In genomic region chr3:169146112-169146665, GRCh38 we compare ENCODE assay signal across 8 cellular contexts.
DNase-seq lines count a peak whose midpoint lies in the region; ATAC-seq and TF ChIP-seq lines count a peak whose summit lies in the region.

No MANE protein-coding gene starts in this region.

- peak overlapping the region; percentile 65 for H3K9ac ChIP-seq in SK-N-MC (ENCODE audit: insufficient read length)

- H3K4me3 Mint-ChIP-seq in endothelial cell (ENCODE audit: unreplicated experiment) = peak overlapping the region; percentile 98

- H3K4me1 ChIP-seq in mucosa of descending colon (ENCODE audit: low read depth) (peaks cover 10% of the 10 kb centered on the region), vagina (no peaks in the 10 kb centered on the region)

- TF ChIP-seq CTCF in GM20000 (IDR thresholded peaks at IDR 0.05; ENCODE audit: extremely low read depth, missing control alignments) (no peak), endothelial cell (IDR thresholded peaks at IDR 0.05; ENCODE audit: unreplicated experiment) (no peak), mucosa of descending colon (IDR thresholded peaks at IDR 0.05) (no peak), vagina (IDR thresholded peaks at IDR 0.05) (no peak)

- H3K9me3 ChIP-seq in SK-N-MC (ENCODE audit: low read depth, low read length) (no peaks in the 10 kb centered on the region), mucosa of descending colon (no peaks in the 10 kb centered on the region), vagina (no peaks in the 10 kb centered on the region)

- ATAC-seq in mucosa of descending colon = peak; percentile 63
- ATAC-seq in HG03521 (IDR thresholded peaks at IDR 0.05; ENCODE audit: unreplicated experiment) = no peak

- H3K4me3 ChIP-seq in SK-N-MC (peak overlapping the region; percentile 90), mucosa of descending colon (peak overlapping the region; percentile 31), vagina (peak overlapping the region; percentile 40 to 42)

- peaks cover 5% of the 10 kb centered on the region for H3K27me3 Mint-ChIP-seq in endothelial cell (ENCODE audit: unreplicated experiment)

- peak overlapping the region; percentile 93 for H3K27ac Mint-ChIP-seq in endothelial cell (ENCODE audit: unreplicated experiment)

- H3K27ac ChIP-seq in SK-N-MC = no peak overlapping the region
- peak overlapping the region; percentile 61 for H3K27ac ChIP-seq in vagina

- H3K9me3 Mint-ChIP-seq in endothelial cell (ENCODE audit: unreplicated experiment) = no peaks in the 10 kb centered on the region

- H3K36me3 ChIP-seq in SK-N-MC (ENCODE audit: insufficient read depth, low read length) = no peaks in the 10 kb centered on the region
- no peaks in the 10 kb centered on the region for H3K36me3 ChIP-seq in mucosa of descending colon (ENCODE audit: low read depth)
- H3K36me3 ChIP-seq in vagina = no peaks in the 10 kb centered on the region

- peaks cover 39% of the 10 kb centered on the region for H3K4me1 Mint-ChIP-seq in endothelial cell (ENCODE audit: unreplicated experiment)

- DNase-seq in 8988T (peak; percentile 46), GM20000 (ENCODE audit: low spot score) (peak; percentile 7), SK-N-MC (ENCODE audit: low read depth, low spot score) (no peak), endothelial cell (ENCODE audit: low spot score) (peak; percentile 77), mucosa of descending colon (peak; percentile 70 to 74 (median 70)), vagina (ENCODE audit: extremely low spot score in 2 of 2) (no peak), NCI-H2171 (lab: John Stamatoyannopoulos, UW) (no peak)

- H3K27me3 ChIP-seq in vagina = peaks cover 4% of the 10 kb centered on the region

- peaks cover 9% of the 10 kb centered on the region for H3K36me3 Mint-ChIP-seq in endothelial cell (ENCODE audit: low read depth, unreplicated experiment)

- intact Hi-C loops in mucosa of descending colon (cut with DNase I, micrococcal nuclease) (loop anchor here in 1 of 2 donors (10.0 kb wide), 2 partner anchors 129 to 519 kb away; partner anchors contain the start of gene MECOM), vagina (cut with DNase I) (no loop called here)

- TF ChIP-seq POLR2A in vagina (IDR thresholded peaks at IDR 0.05) = no peak

Comparison
In these comparisons a context has a peak if more than half of its experiments do, and no peak if none do; other contexts are left out.
1. DNase-seq: peak in 8988T (single experiment), GM20000 (single experiment), endothelial cell (single experiment) and mucosa of descending colon (3 of 3); none in SK-N-MC (single experiment), vagina (0 of 2) and NCI-H2171 (single experiment).
2. H3K4me3 ChIP-seq: peak in every context shown above with its lines; median percentile 90 in SK-N-MC; 41 in vagina; 31 in mucosa of descending colon.